In genomic region chr3:119257654-119258410, GRCh38 we compare ENCODE assay signal across 8 cellular contexts. TPM values are rescaled to one million over a fixed set of nuclear protein-coding genes. Genes with fewer than 3 reads are reported as not detected.
A peak's percentile ranks its signal among the peaks of the same experiment; 100 is the strongest.
DNase-seq lines count a peak whose midpoint lies in the region; ATAC-seq, FAIRE-seq and TF ChIP-seq lines count a peak whose summit lies in the region.

No MANE protein-coding gene starts in this region.

- RAD21 ChIA-PET in GM12878 (lab: Charles Lee; ENCODE audit: unreplicated experiment) = interaction anchor here (1.0 to 1.9 kb wide), 7 partner anchors 12 to 423 kb away, joined by 3 to 24 read pairs (median 5); partner anchors contain the start of genes ARHGAP31 and B4GALT4

- no peak overlapping the region for H4K8ac ChIP-seq in neuronal stem cell (ENCODE audit: low read depth, low read length)

- SMC1A ChIA-PET in GM12878 (lab: Charles Lee; ENCODE audit: uncharacterized antibody, unreplicated experiment) = interaction anchor here (0.7 to 2.6 kb wide), 11 partner anchors 9 to 270 kb away, joined by 3 to 16 read pairs (median 4); partner anchors contain the start of gene B4GALT4

- H2AFZ ChIP-seq in GM12878 (ENCODE audit: control insufficient read depth, low read depth, low read length) (peak overlapping the region; percentile 61), neuronal stem cell (ENCODE audit: low read length) (peak overlapping the region; percentile 75)

- intact Hi-C loops in GM12878 (cut with micrococcal nuclease; ENCODE audit: unreplicated experiment) = no loop called here
- intact Hi-C loops in gastrocnemius medialis (cut with DNase I; ENCODE audit: low total_unique reads) = no loop called here
- intact Hi-C loops in natural killer cell (cut with micrococcal nuclease) = no loop called here
- intact Hi-C loops in CD4-positive, alpha-beta memory T cell (cut with micrococcal nuclease) = no loop called here

- DNase-seq in GM12878 (ENCODE audit: low read depth, low spot score) (no peak), neuronal stem cell (ENCODE audit: low spot score) (no peak), NCI-H524 (lab: John Stamatoyannopoulos, UW) (no peak), gastrocnemius medialis (no peak), natural killer cell (no peak)
- no peak for DNase-seq in CD4-positive, alpha-beta memory T cell

- no peak overlapping the region for H3K4me3 Mint-ChIP-seq in natural killer cell
- H3K4me3 Mint-ChIP-seq in CD4-positive, alpha-beta memory T cell = no peak overlapping the region

- H3K18ac ChIP-seq in neuronal stem cell (ENCODE audit: low read length) = no peak overlapping the region

- no peak overlapping the region for H4K91ac ChIP-seq in neuronal stem cell (ENCODE audit: low read depth, low read length, poor library complexity)

- H3K9me3 ChIP-seq in GM12878 (replicated peaks; ENCODE audit: control insufficient read depth, insufficient read depth, low read length) = peaks cover 2% of the 10 kb centered on the region; the same call in 1 of the 3 replicates
- H3K9me3 ChIP-seq in neuronal stem cell (replicated peaks in 1 of 2; ENCODE audit: control insufficient read depth in 2 of 2, insufficient read depth in 1 of 2, low read depth in 1 of 2, low read length in 2 of 2) = no peaks in the 10 kb centered on the region
- no peaks in the 10 kb centered on the region for H3K9me3 ChIP-seq in gastrocnemius medialis
- no peaks in the 10 kb centered on the region for H3K9me3 ChIP-seq in CD4-positive, alpha-beta memory T cell (ENCODE audit: control insufficient read depth in 1 of 2, low read length in 2 of 2)

- 74% methylated on average over 8 of the region's 8 CpGs for WGBS in GM12878 (ENCODE audit: insufficient coverage, insufficient replicate concordance, low lambda C conversion rate, missing lambda C conversion rate)
- no CpG with 5 or more reads among the region's 8 CpGs for WGBS in neuronal stem cell (ENCODE audit: extremely low coverage in 2 of 2, insufficient read length in 2 of 2, insufficient replicate concordance in 1 of 2), 2 donors

- H2AK5ac ChIP-seq in neuronal stem cell (ENCODE audit: low read depth, low read length) = no peak overlapping the region

- H3K23ac ChIP-seq in neuronal stem cell (ENCODE audit: low read depth, low read length, poor library complexity) = no peak overlapping the region

- H3K27me3 ChIP-seq in GM12878 (replicated peaks in 1 of 2; ENCODE audit: control insufficient read depth in 2 of 2, insufficient read depth in 2 of 2, low read length in 1 of 2) (no peaks in the 10 kb centered on the region), neuronal stem cell (ENCODE audit: control insufficient read depth in 3 of 3, insufficient read depth in 3 of 3, low read depth in 1 of 3, low read length in 3 of 3) (no peaks in the 10 kb centered on the region), gastrocnemius medialis (peaks cover 0 to 3% (median 3%) of the 10 kb centered on the region in 3 donors)
- H3K27me3 ChIP-seq in CD4-positive, alpha-beta memory T cell (ENCODE audit: insufficient read depth, low read length) = no peaks in the 10 kb centered on the region

- H3K79me1 ChIP-seq in neuronal stem cell (ENCODE audit: low read depth, low read length) = no peaks in the 10 kb centered on the region

- no peak for TF ChIP-seq RAD21 in GM12878 (IDR thresholded peaks at IDR 0.05; ENCODE audit: insufficient read depth, low read depth, low read length)

- H3K14ac ChIP-seq in neuronal stem cell (ENCODE audit: low read length) = no peak overlapping the region

- no peaks in the 10 kb centered on the region for H4K20me1 ChIP-seq in GM12878 (ENCODE audit: control insufficient read depth, insufficient read depth)

- peak; percentile 76 for ATAC-seq in GM19035 (IDR thresholded peaks at IDR 0.05; ENCODE audit: unreplicated experiment)
- peak; percentile 55 for ATAC-seq in HG03108 (IDR thresholded peaks at IDR 0.05; ENCODE audit: unreplicated experiment)
- ATAC-seq in GM12878 = peak; percentile 92
- no peak for ATAC-seq in gastrocnemius medialis
- no peak for ATAC-seq in natural killer cell

- H3K4me1 ChIP-seq in GM12878 (ENCODE audit: control insufficient read depth, insufficient read depth, low read length) (peaks cover 10% of the 10 kb centered on the region; the same call in 1 of the 2 replicates), neuronal stem cell (ENCODE audit: control insufficient read depth in 2 of 2, insufficient read depth in 1 of 2, low read depth in 1 of 2, low read length in 2 of 2) (no peaks in the 10 kb centered on the region), gastrocnemius medialis (no peaks in the 10 kb centered on the region)
- H3K4me1 ChIP-seq in CD4-positive, alpha-beta memory T cell (ENCODE audit: insufficient read depth, low read length) = no peaks in the 10 kb centered on the region

- POLR2A ChIA-PET in GM12878 (lab: Charles Lee) = interaction anchor here (0.6 to 1.8 kb wide), 4 partner anchors 17 to 837 kb away, joined by 3 to 7 read pairs (median 5); partner anchors contain the start of genes B4GALT4 and TMEM39A
- POLR2A ChIA-PET in CD4-positive, alpha-beta memory T cell (lab: Charles Lee; ENCODE audit: partially characterized antibody) = no interaction called here

- H3K79me2 ChIP-seq in GM12878 (ENCODE audit: control insufficient read depth, insufficient read depth, low read length) = no peaks in the 10 kb centered on the region

- H3K9ac ChIP-seq in GM12878 (ENCODE audit: control insufficient read depth, insufficient read depth, low read length) (no peak overlapping the region), neuronal stem cell (ENCODE audit: low read depth, low read length, poor library complexity) (no peak overlapping the region)

- H2BK120ac ChIP-seq in neuronal stem cell (ENCODE audit: low read depth, low read length) = no peak overlapping the region

- H3K36me3 Mint-ChIP-seq in natural killer cell = no peaks in the 10 kb centered on the region
- H3K36me3 Mint-ChIP-seq in CD4-positive, alpha-beta memory T cell = no peaks in the 10 kb centered on the region

- TF ChIP-seq POLR2A in GM12878 (IDR thresholded peaks at IDR 0.05; ENCODE audit: low read depth, low read length) (no peak), gastrocnemius medialis (IDR thresholded peaks at IDR 0.05) (no peak)

- H3K4me3 ChIP-seq in GM12878 (no peak overlapping the region), neuronal stem cell (ENCODE audit: low read length in 2 of 2) (no peak overlapping the region), gastrocnemius medialis (no peak overlapping the region)
- no peak overlapping the region for H3K4me3 ChIP-seq in CD4-positive, alpha-beta memory T cell (ENCODE audit: low read length in 2 of 2)

- no peak overlapping the region for H3K27ac Mint-ChIP-seq in natural killer cell
- no peak overlapping the region for H3K27ac Mint-ChIP-seq in CD4-positive, alpha-beta memory T cell

- no peak overlapping the region for H2BK5ac ChIP-seq in neuronal stem cell (ENCODE audit: low read length)

- TF ChIP-seq CTCF in GM12878 (IDR thresholded peaks at IDR 0.05 in 2 of 3, conservative IDR thresholded peaks at IDR 0.05 in 1 of 3; ENCODE audit: control insufficient read depth in 2 of 3, extremely low read depth in 1 of 3, insufficient read depth in 1 of 3, low read depth in 3 of 3, low read length in 3 of 3) (no peak), gastrocnemius medialis (IDR thresholded peaks at IDR 0.05 in 4 of 5, conservative IDR thresholded peaks at IDR 0.05 in 1 of 5) (no peak), natural killer cell (IDR thresholded peaks at IDR 0.05) (no peak)

- no peak for TF ChIP-seq EP300 in GM12878 (IDR thresholded peaks at IDR 0.05; ENCODE audit: borderline replicate concordance in 1 of 2, control insufficient read depth in 1 of 2, low read depth in 2 of 2, low read length in 2 of 2)

- FAIRE-seq in GM12878 (lab: Jason Lieb, UNC) = no peak

- no peak overlapping the region for H2BK15ac ChIP-seq in neuronal stem cell (ENCODE audit: low read length)

- in situ Hi-C loops in GM12878 (cut with MboI) = no loop called here
- in situ Hi-C loops in gastrocnemius medialis (cut with MboI; ENCODE audit: low sequenced_read_pairs in 4 of 4) = no loop called here

- H3K36me3 ChIP-seq in GM12878 (ENCODE audit: control insufficient read depth in 2 of 2, insufficient read depth in 2 of 2, low read length in 1 of 2) (no peaks in the 10 kb centered on the region), neuronal stem cell (replicated peaks in 1 of 2; ENCODE audit: control insufficient read depth in 2 of 2, insufficient read depth in 2 of 2, low read length in 2 of 2) (no peaks in the 10 kb centered on the region), gastrocnemius medialis (no peaks in the 10 kb centered on the region)
- H3K36me3 ChIP-seq in CD4-positive, alpha-beta memory T cell (ENCODE audit: insufficient read depth, low read length) = no peaks in the 10 kb centered on the region

- H3K4me2 ChIP-seq in GM12878 (ENCODE audit: control insufficient read depth, insufficient read depth) (no peak overlapping the region), neuronal stem cell (ENCODE audit: insufficient read depth, low read length, poor library complexity, severe bottlenecking) (no peak overlapping the region)

- CTCF ChIA-PET in GM12878 (lab: Yijun Ruan, JAX) = interaction anchor here (0.5 to 3.6 kb wide), 10 partner anchors 9 to 483 kb away, joined by 3 to 34 read pairs (median 4); partner anchors contain the start of gene B4GALT4
- CTCF ChIA-PET in CD4-positive, alpha-beta memory T cell (lab: Charles Lee; ENCODE audit: partially characterized antibody) = interaction anchor here (0.9 to 2.9 kb wide), 3 partner anchors 13 to 17 kb away, joined by 4 to 12 read pairs (median 7); partner anchors contain the start of gene B4GALT4

- H2BK12ac ChIP-seq in neuronal stem cell (ENCODE audit: low read length) = no peak overlapping the region

- H3K27ac ChIP-seq in GM12878 (ENCODE audit: control insufficient read depth, insufficient read depth) = no peak overlapping the region
- no peak overlapping the region for H3K27ac ChIP-seq in neuronal stem cell (replicated peaks; ENCODE audit: low read length)
- H3K27ac ChIP-seq in gastrocnemius medialis = no peak overlapping the region
- H3K27ac ChIP-seq in CD4-positive, alpha-beta memory T cell (ENCODE audit: low read depth, low read length) = no peak overlapping the region

- no TSS peak for BruUV-seq in GM12878 (replicated peaks; lab: Mats Ljungman, UMichigan)

- H3K27me3 Mint-ChIP-seq in natural killer cell (ENCODE audit: low read depth in 2 of 2) = peaks cover 7 to 18% of the 10 kb centered on the region in 2 donors
- H3K27me3 Mint-ChIP-seq in CD4-positive, alpha-beta memory T cell = peaks cover 1 to 6% of the 10 kb centered on the region in 2 donors

- H3K4ac ChIP-seq in neuronal stem cell (ENCODE audit: low read length) = no peak overlapping the region

- no peaks in the 10 kb centered on the region for H3K9me3 Mint-ChIP-seq in natural killer cell
- no peaks in the 10 kb centered on the region for H3K9me3 Mint-ChIP-seq in CD4-positive, alpha-beta memory T cell

- H3K4me1 Mint-ChIP-seq in natural killer cell = no peaks in the 10 kb centered on the region
- no peaks in the 10 kb centered on the region for H3K4me1 Mint-ChIP-seq in CD4-positive, alpha-beta memory T cell

RNA-seq across cellular contexts. Expression of gene B4GALT4, which starts 17.2 kb away (rescaled TPM):
- 13.1 and 14.1 TPM in 2 replicates for total RNA-seq in GM12878 (2013; cell fraction: nucleolus; rRNA removed)
- total RNA-seq in GM12878 (2014; rRNA removed) = 10.8 and 11.9 TPM in 2 replicates
- total RNA-seq in GM12878 (2014; rRNA removed; fragmentation: Illumina TruSeq; extraction: Trizol) = 10.6 and 11.7 TPM in 2 replicates
- 12.4 and 13.0 TPM in 2 replicates for total RNA-seq in GM12878 (2021)
- 11.0 TPM for polyA plus RNA-seq in GM12878 (2011; ENCODE audit: low read depth)
- 16.6 and 18.7 TPM in 2 replicates for polyA plus RNA-seq in GM12878 (2011; rRNA removed)
- 7.2 TPM in 2 replicates for polyA plus RNA-seq in GM12878 (2011; cell fraction: cytosol; rRNA removed)
- polyA plus RNA-seq in GM12878 (2011; cell fraction: nucleus; rRNA removed) = 8.5 and 9.3 TPM in 2 replicates
- polyA plus RNA-seq in GM12878 (2012) = 12.1 and 12.9 TPM in 2 replicates
- polyA plus RNA-seq in GM12878 (2014; fragmentation: Illumina TruSeq; extraction: Trizol) = 8.8 and 12.9 TPM in 2 replicates
- 10 to 100 TPM; 13.8 to 15.4 TPM for polyA plus RNA-seq in GM12878 (2014; fragmentation: Nextera tagmentation; extraction: Ambion mirVana)
- 9.0 and 11.7 TPM in 2 replicates for polyA plus RNA-seq in GM12878 (2014; rRNA removed)
- 10 to 100 TPM; 15.6 to 16.7 TPM for polyA plus RNA-seq in GM12878 (2016; fragmentation: Nextera tagmentation; extraction: Ambion mirVana)
- polyA minus RNA-seq in GM12878 (2011; rRNA and poly(A)+ RNA removed) = 9.0 and 10.0 TPM in 2 replicates
- 3.6 and 4.1 TPM in 2 replicates for polyA minus RNA-seq in GM12878 (2011; cell fraction: cytosol; rRNA and poly(A)+ RNA removed)
- polyA minus RNA-seq in GM12878 (2011; cell fraction: nucleus; rRNA and poly(A)+ RNA removed) = 5.3 and 6.8 TPM in 2 replicates
- 23.4 TPM for polyA plus RNA-seq in neuronal stem cell (2013, experiment 1 of 2)
- 23.4 TPM for polyA plus RNA-seq in neuronal stem cell (2013, experiment 2 of 2)
- 10 to 100 TPM in 1 of 4 donors, 1 to 10 TPM in 3; 5.7 to 13.4 (median 7.7) TPM for total RNA-seq in gastrocnemius medialis
- 10 to 100 TPM; 35.1 to 54.1 (median 48.8) TPM for total RNA-seq in natural killer cell
- 10 to 100 TPM; 15.9 to 18.1 TPM for total RNA-seq in CD4-positive, alpha-beta memory T cell
- polyA plus RNA-seq in CD4-positive, alpha-beta memory T cell = 1 to 10 TPM; 5.9 to 8.6 TPM

RNA-seq across cellular contexts. Expression of gene ARHGAP31, which starts 36.4 kb away (rescaled TPM):
- 25.6 and 27.1 TPM in 2 replicates for total RNA-seq in GM12878 (2013; cell fraction: nucleolus; rRNA removed)
- total RNA-seq in GM12878 (2014; rRNA removed) = 10.0 and 10.5 TPM in 2 replicates
- total RNA-seq in GM12878 (2014; rRNA removed; fragmentation: Illumina TruSeq; extraction: Trizol) = 10.5 and 10.6 TPM in 2 replicates
- 26.4 and 27.4 TPM in 2 replicates for total RNA-seq in GM12878 (2021)
- polyA plus RNA-seq in GM12878 (2011; ENCODE audit: low read depth) = 5.0 TPM
- polyA plus RNA-seq in GM12878 (2011; rRNA removed) = 27.4 and 29.8 TPM in 2 replicates
- 23.1 and 28.4 TPM in 2 replicates for polyA plus RNA-seq in GM12878 (2011; cell fraction: cytosol; rRNA removed)
- polyA plus RNA-seq in GM12878 (2011; cell fraction: nucleus; rRNA removed) = 12.5 and 13.9 TPM in 2 replicates
- polyA plus RNA-seq in GM12878 (2012) = 7.2 and 8.3 TPM in 2 replicates
- 11.9 and 13.5 TPM in 2 replicates for polyA plus RNA-seq in GM12878 (2014; fragmentation: Illumina TruSeq; extraction: Trizol)
- polyA plus RNA-seq in GM12878 (2014; fragmentation: Nextera tagmentation; extraction: Ambion mirVana) = 1 to 10 TPM in 1 of 2 experiments, under 1 TPM in 1; 0.97 to 1.6 TPM
- 10.1 and 10.7 TPM in 2 replicates for polyA plus RNA-seq in GM12878 (2014; rRNA removed)
- 1 to 10 TPM; 6.9 to 7.2 TPM for polyA plus RNA-seq in GM12878 (2016; fragmentation: Nextera tagmentation; extraction: Ambion mirVana)
- polyA minus RNA-seq in GM12878 (2011; rRNA and poly(A)+ RNA removed) = 35.0 and 43.4 TPM in 2 replicates
- polyA minus RNA-seq in GM12878 (2011; cell fraction: cytosol; rRNA and poly(A)+ RNA removed) = 12.4 and 18.5 TPM in 2 replicates
- polyA minus RNA-seq in GM12878 (2011; cell fraction: nucleus; rRNA and poly(A)+ RNA removed) = 10.0 and 16.7 TPM in 2 replicates
- 0.50 TPM for polyA plus RNA-seq in neuronal stem cell (2013, experiment 1 of 2)
- polyA plus RNA-seq in neuronal stem cell (2013, experiment 2 of 2) = 0.43 TPM
- 1 to 10 TPM; 6.2 to 9.7 (median 7.3) TPM for total RNA-seq in gastrocnemius medialis
- total RNA-seq in natural killer cell = 1 to 10 TPM; 4.1 to 8.4 (median 8.4) TPM
- total RNA-seq in CD4-positive, alpha-beta memory T cell = 1 to 10 TPM; 4.5 to 5.8 TPM
- polyA plus RNA-seq in CD4-positive, alpha-beta memory T cell = 1 to 10 TPM; 1.2 to 6.2 TPM

Comparison
In these comparisons a context has a peak if more than half of its experiments do, and no peak if none do; other contexts are left out.
1. ATAC-seq: peak in GM19035 (single experiment), HG03108 (single experiment) and GM12878 (single experiment); none in gastrocnemius medialis (0 of 2) and natural killer cell (0 of 3).